8 cellular contexts compared by ENCODE assay signal in genomic region chr13:110869805-110870706, GRCh38. TPM values are rescaled to one million over a fixed set of nuclear protein-coding genes. Genes with fewer than 3 reads are reported as not detected.
DNase-seq lines count a peak whose midpoint lies in the region; ATAC-seq and TF ChIP-seq lines count a peak whose summit lies in the region.

No MANE protein-coding gene starts in this region.

- H3K9me3 ChIP-seq in lung (ENCODE audit: control insufficient read depth in 2 of 2, insufficient read depth in 1 of 2, low read length in 1 of 2) (peaks cover 0 to 2% of the 10 kb centered on the region in 2 donors), subcutaneous abdominal adipose tissue (ENCODE audit: control insufficient read depth in 5 of 5, low read length in 5 of 5) (peaks cover 0 to 3% (median 0%) of the 10 kb centered on the region in 5 donors)

- H3K4me3 ChIP-seq in lung (no peak overlapping the region), subcutaneous abdominal adipose tissue (ENCODE audit: low read depth in 1 of 5, low read length in 5 of 5) (peak overlapping the region; percentile 58 to 76 (median 66))

- peaks cover 3 to 7% of the 10 kb centered on the region in 2 donors for H3K4me1 ChIP-seq in lung (ENCODE audit: control insufficient read depth in 2 of 2, insufficient read depth in 2 of 2, low read length in 2 of 2)
- H3K4me1 ChIP-seq in subcutaneous abdominal adipose tissue (ENCODE audit: control insufficient read depth in 5 of 5, insufficient read depth in 5 of 5, low read length in 5 of 5) = peaks cover 14 to 31% (median 21%) of the 10 kb centered on the region in 5 donors

- peaks cover 61 to 63% of the 10 kb centered on the region in 2 donors for H3K27me3 Mint-ChIP-seq in effector memory CD8-positive, alpha-beta T cell

- ATAC-seq in effector memory CD8-positive, alpha-beta T cell (replicated peaks) = peak; percentile 54
- ATAC-seq in lung (ENCODE audit: insufficient read depth, low FRiP score) = peak; percentile 83
- no peak for ATAC-seq in HG03039 (IDR thresholded peaks at IDR 0.05; ENCODE audit: unreplicated experiment)
- no peak for ATAC-seq in GM19023 (IDR thresholded peaks at IDR 0.05; ENCODE audit: unreplicated experiment)

- H3K9ac ChIP-seq in subcutaneous abdominal adipose tissue (ENCODE audit: low read length in 5 of 5) = peak overlapping the region; percentile 64 to 92 (median 68)

- no peak for TF ChIP-seq CTCF in lung (IDR thresholded peaks at IDR 0.05; ENCODE audit: control extremely low read depth, extremely low read depth)

- peak overlapping the region in 1 of 2 donors; percentile 13 for H3K27ac Mint-ChIP-seq in effector memory CD8-positive, alpha-beta T cell

- peak; percentile 21 for DNase-seq in stimulated activated CD4-positive, alpha-beta T cell treated with anti-CD3 and anti-CD28 coated beads, Interleukin-1b, Interleukin-23, amount 100 ng/mL, for 48 hours
- no peak for DNase-seq in stimulated activated CD4-positive, alpha-beta T cell treated with anti-CD3 and anti-CD28 coated beads, Interleukin-12 subunit alpha, Interleukin-12 subunit beta, amount 100 ng/mL, for 4 hours
- peak; percentile 80 to 85 for DNase-seq in SHP77 (lab: John Stamatoyannopoulos, UW)
- no peak for DNase-seq in effector memory CD8-positive, alpha-beta T cell
- DNase-seq in lung (ENCODE audit: low spot score) = peak; percentile 88

- H3K27ac ChIP-seq in lung (ENCODE audit: low read depth in 1 of 2, low read length in 1 of 2) (peak overlapping the region; percentile 83 to 90), subcutaneous abdominal adipose tissue (ENCODE audit: low read depth, low read length) (peak overlapping the region; percentile 84)

- H3K36me3 ChIP-seq in lung (ENCODE audit: control insufficient read depth in 2 of 2, insufficient read depth in 2 of 2, low read length in 2 of 2) (no peaks in the 10 kb centered on the region), subcutaneous abdominal adipose tissue (ENCODE audit: control insufficient read depth in 5 of 5, insufficient read depth in 5 of 5, low read length in 5 of 5) (no peaks in the 10 kb centered on the region)

- 33 to 34% methylated on average over 34 of the region's 34 CpGs for WGBS in lung, 2 donors

- H3K4me1 Mint-ChIP-seq in effector memory CD8-positive, alpha-beta T cell (ENCODE audit: low read depth in 2 of 2) = peaks cover 9 to 10% of the 10 kb centered on the region in 2 donors

- peak overlapping the region; percentile 25 to 64 for H3K4me3 Mint-ChIP-seq in effector memory CD8-positive, alpha-beta T cell

- H3K27me3 ChIP-seq in lung (ENCODE audit: control insufficient read depth, insufficient read depth) = no peaks in the 10 kb centered on the region
- peaks cover 0 to 5% (median 0%) of the 10 kb centered on the region in 5 donors for H3K27me3 ChIP-seq in subcutaneous abdominal adipose tissue (ENCODE audit: control insufficient read depth in 5 of 5, insufficient read depth in 4 of 5, low read length in 5 of 5)

- no peaks in the 10 kb centered on the region for H3K9me3 Mint-ChIP-seq in effector memory CD8-positive, alpha-beta T cell

- no peaks in the 10 kb centered on the region for H3K36me3 Mint-ChIP-seq in effector memory CD8-positive, alpha-beta T cell (ENCODE audit: insufficient read depth)

RNA-seq across cellular contexts. Expression of gene ANKRD10, which starts 44.8 kb away (rescaled TPM):
- total RNA-seq in lung = 100 to 1,000 TPM in 1 of 2 donors, 10 to 100 TPM in 1; 95.0 to 353 TPM
- polyA plus RNA-seq in lung = 10 to 100 TPM; 44.0 to 89.5 TPM

Comparison
In these comparisons a context has a peak if more than half of its experiments do, and no peak if none do; other contexts are left out.
1. DNase-seq: peak in stimulated activated CD4-positive, alpha-beta T cell treated with anti-CD3 and anti-CD28 coated beads, Interleukin-1b, Interleukin-23, amount 100 ng/mL, for 48 hours (single experiment), SHP77 (2 of 2) and lung (single experiment); none in stimulated activated CD4-positive, alpha-beta T cell treated with anti-CD3 and anti-CD28 coated beads, Interleukin-12 subunit alpha, Interleukin-12 subunit beta, amount 100 ng/mL, for 4 hours (single experiment) and effector memory CD8-positive, alpha-beta T cell (0 of 3).
2. ATAC-seq: peak in effector memory CD8-positive, alpha-beta T cell (single experiment) and lung (single experiment); none in HG03039 (single experiment) and GM19023 (single experiment).